8 cellular contexts compared by ENCODE assay signal in genomic region chr21:44817506-44817880, GRCh38. TPM values are rescaled to one million over a fixed set of nuclear protein-coding genes. Genes with fewer than 3 reads are reported as not detected.
A peak's percentile ranks its signal among the peaks of the same experiment; 100 is the strongest.
DNase-seq lines count a peak whose midpoint lies in the region; ATAC-seq and TF ChIP-seq lines count a peak whose summit lies in the region.

No MANE protein-coding gene starts in this region.

- no peak for TF ChIP-seq POLR2A in erythroblast (IDR thresholded peaks at IDR 0.05; ENCODE audit: low read length)

- no peaks in the 10 kb centered on the region for H3K9me3 ChIP-seq in CD8-positive, alpha-beta memory T cell (ENCODE audit: low read length)
- peaks cover under 1% of the 10 kb centered on the region; the same call in 1 of the 2 replicates for H3K9me3 ChIP-seq in OCI-LY3 (ENCODE audit: insufficient read depth, low read length)
- no peaks in the 10 kb centered on the region for H3K9me3 ChIP-seq in mucosa of rectum (ENCODE audit: control insufficient read depth in 2 of 2, low read length in 2 of 2)

- H2AFZ ChIP-seq in OCI-LY3 (ENCODE audit: low read depth, low read length): no peak overlapping the region

- peak overlapping the region; percentile 88 for H3K4me2 ChIP-seq in OCI-LY3 (ENCODE audit: low read length)

- CTCF ChIA-PET in CD8-positive, alpha-beta memory T cell (lab: Charles Lee): interaction anchor here (0.6 kb wide), 1 partner anchor 56 kb away, joined by 3 read pairs; the partner anchor contains the start of gene PTTG1IP

- H3K27me3 Mint-ChIP-seq in CD8-positive, alpha-beta memory T cell: no peaks in the 10 kb centered on the region
- no peaks in the 10 kb centered on the region for H3K27me3 Mint-ChIP-seq in activated T-cell treated with anti-CD3 and anti-CD28 coated beads, Interleukin-2, amount 50 U/mL, for 24 hours

- peak overlapping the region; percentile 50 to 85 (median 60) for H3K4me3 Mint-ChIP-seq in CD8-positive, alpha-beta memory T cell
- H3K4me3 Mint-ChIP-seq in activated T-cell treated with anti-CD3 and anti-CD28 coated beads, Interleukin-2, amount 50 U/mL, for 24 hours: peak overlapping the region; percentile 80

- peaks cover 0 to 12% (median 0%) of the 10 kb centered on the region in 3 donors for H3K36me3 Mint-ChIP-seq in CD8-positive, alpha-beta memory T cell
- peaks cover 25% of the 10 kb centered on the region for H3K36me3 Mint-ChIP-seq in activated T-cell treated with anti-CD3 and anti-CD28 coated beads, Interleukin-2, amount 50 U/mL, for 24 hours (ENCODE audit: low read depth)

- H3K36me3 ChIP-seq in CD8-positive, alpha-beta memory T cell (ENCODE audit: insufficient read depth, low read length): no peaks in the 10 kb centered on the region
- no peaks in the 10 kb centered on the region for H3K36me3 ChIP-seq in OCI-LY3 (replicated peaks; ENCODE audit: low read depth, low read length)
- peaks cover 7% of the 10 kb centered on the region in 2 donors for H3K36me3 ChIP-seq in mucosa of rectum (ENCODE audit: control insufficient read depth in 2 of 2, insufficient read depth in 2 of 2, low read length in 2 of 2)

- H3K79me2 ChIP-seq in OCI-LY3 (ENCODE audit: low read length): peaks cover 51% of the 10 kb centered on the region

- H4K20me1 ChIP-seq in OCI-LY3 (ENCODE audit: insufficient read depth, low read length): peaks cover 33% of the 10 kb centered on the region

- no peak overlapping the region for H3K27ac Mint-ChIP-seq in CD8-positive, alpha-beta memory T cell
- H3K27ac Mint-ChIP-seq in activated T-cell treated with anti-CD3 and anti-CD28 coated beads, Interleukin-2, amount 50 U/mL, for 24 hours: peak overlapping the region; percentile 40

- H3K4me1 ChIP-seq in CD8-positive, alpha-beta memory T cell (ENCODE audit: insufficient read depth, low read length): peaks cover 11% of the 10 kb centered on the region
- peaks cover 10% of the 10 kb centered on the region for H3K4me1 ChIP-seq in OCI-LY3 (ENCODE audit: low read length)
- peaks cover 7 to 8% of the 10 kb centered on the region in 2 donors for H3K4me1 ChIP-seq in mucosa of rectum (ENCODE audit: control insufficient read depth in 2 of 2, insufficient read depth in 2 of 2, low read length in 2 of 2)

- ATAC-seq in GM21367 (IDR thresholded peaks at IDR 0.05; ENCODE audit: unreplicated experiment): peak; percentile 53

- H3K9ac ChIP-seq in OCI-LY3 (ENCODE audit: low read length): peak overlapping the region; percentile 93
- H3K9ac ChIP-seq in mucosa of rectum (ENCODE audit: low read depth in 1 of 2, low read length in 2 of 2): peak overlapping the region; percentile 24 to 90

- peaks cover 8 to 23% (median 9%) of the 10 kb centered on the region in 3 donors for H3K4me1 Mint-ChIP-seq in CD8-positive, alpha-beta memory T cell
- H3K4me1 Mint-ChIP-seq in activated T-cell treated with anti-CD3 and anti-CD28 coated beads, Interleukin-2, amount 50 U/mL, for 24 hours (ENCODE audit: low read depth): peaks cover 20% of the 10 kb centered on the region

- H3K9me3 Mint-ChIP-seq in CD8-positive, alpha-beta memory T cell: peaks cover 2 to 16% (median 8%) of the 10 kb centered on the region in 5 donors
- H3K9me3 Mint-ChIP-seq in activated T-cell treated with anti-CD3 and anti-CD28 coated beads, Interleukin-2, amount 50 U/mL, for 24 hours: peaks cover 8% of the 10 kb centered on the region

- peak overlapping the region; percentile 62 for H3K4me3 ChIP-seq in CD8-positive, alpha-beta memory T cell (ENCODE audit: low read length)
- peak overlapping the region; percentile 95 for H3K4me3 ChIP-seq in OCI-LY3 (ENCODE audit: low read length)
- peak overlapping the region; percentile 69 to 81 for H3K4me3 ChIP-seq in mucosa of rectum (ENCODE audit: low read length in 2 of 2)

- no peaks in the 10 kb centered on the region for H3K27me3 ChIP-seq in CD8-positive, alpha-beta memory T cell (ENCODE audit: insufficient read depth, low read length, poor library complexity, severe bottlenecking)
- no peaks in the 10 kb centered on the region for H3K27me3 ChIP-seq in OCI-LY3 (ENCODE audit: low read depth, low read length)
- no peaks in the 10 kb centered on the region for H3K27me3 ChIP-seq in mucosa of rectum (ENCODE audit: control insufficient read depth in 2 of 2, insufficient read depth in 2 of 2, low read length in 2 of 2)

- TF ChIP-seq CTCF in OCI-LY3 (IDR thresholded peaks at IDR 0.05; ENCODE audit: low read depth, low read length): no peak

- no peak overlapping the region for H3K27ac ChIP-seq in CD8-positive, alpha-beta memory T cell (ENCODE audit: low read depth, low read length)
- H3K27ac ChIP-seq in OCI-LY3 (ENCODE audit: low read length): no peak overlapping the region; the same call in 1 of the 2 replicates
- H3K27ac ChIP-seq in mucosa of rectum (ENCODE audit: low read depth in 2 of 2, low read length in 2 of 2): peak overlapping the region; percentile 78 to 83

- DNase-seq in CD8-positive, alpha-beta memory T cell: peak; percentile 89 to 95 (median 92)
- DNase-seq in HT1080 (ENCODE audit: low read depth) (peak; percentile 67), erythroblast (lab: John Stamatoyannopoulos, UW) (peak; percentile 94 to 98)
- DNase-seq in activated T-cell treated with anti-CD3 and anti-CD28 coated beads, Interleukin-2, amount 50 U/mL, for 24 hours: peak; percentile 95
- peak; percentile 89 to 90 for DNase-seq in stimulated activated CD8-positive, alpha-beta memory T cell treated with anti-CD3 and anti-CD28 coated beads, Interleukin-2, amount 100 ng/mL, for 48 hours (ENCODE audit: low read depth in 2 of 2)

- POLR2A ChIA-PET in CD8-positive, alpha-beta memory T cell (lab: Charles Lee): interaction anchor here (0.5 to 1.6 kb wide), 12 partner anchors 12 to 662 kb away, joined by 3 to 25 read pairs (median 3); partner anchors contain the start of genes ITGB2, PTTG1IP and UBE2G2

RNA-seq across cellular contexts. Expression of gene SUMO3, which starts 0.4 kb away (rescaled TPM):
- total RNA-seq in CD8-positive, alpha-beta memory T cell: 10 to 100 TPM; 81.7 to 85.3 TPM
- 88.1 TPM for polyA plus RNA-seq in CD8-positive, alpha-beta memory T cell
- total RNA-seq in HT1080 (2014; rRNA removed; shearing (Covaris generic)): 130 and 154 TPM in 2 replicates
- polyA plus RNA-seq in HT1080 (2015; cell fraction: cytosol; rRNA removed): 126 and 140 TPM in 2 replicates
- 26.9 and 27.0 TPM in 2 replicates for polyA plus RNA-seq in HT1080 (2015; cell fraction: nucleus; rRNA removed)

RNA-seq across cellular contexts. Expression of gene UBE2G2, which starts 15.9 kb away (rescaled TPM):
- 100 to 1,000 TPM; 112 to 116 TPM for total RNA-seq in CD8-positive, alpha-beta memory T cell
- 60.1 TPM for polyA plus RNA-seq in CD8-positive, alpha-beta memory T cell
- 73.1 and 77.6 TPM in 2 replicates for total RNA-seq in HT1080 (2014; rRNA removed; shearing (Covaris generic))
- 52.9 and 60.4 TPM in 2 replicates for polyA plus RNA-seq in HT1080 (2015; cell fraction: cytosol; rRNA removed)
- polyA plus RNA-seq in HT1080 (2015; cell fraction: nucleus; rRNA removed): 284 and 361 TPM in 2 replicates

RNA-seq across cellular contexts. Expression of gene PTTG1IP, which starts 56.0 kb away (rescaled TPM):
- total RNA-seq in CD8-positive, alpha-beta memory T cell: 10 to 100 TPM; 48.2 to 50.8 TPM
- polyA plus RNA-seq in CD8-positive, alpha-beta memory T cell: 69.8 TPM
- total RNA-seq in HT1080 (2014; rRNA removed; shearing (Covaris generic)): 377 and 408 TPM in 2 replicates
- polyA plus RNA-seq in HT1080 (2015; cell fraction: cytosol; rRNA removed): 335 and 348 TPM in 2 replicates
- 228 and 231 TPM in 2 replicates for polyA plus RNA-seq in HT1080 (2015; cell fraction: nucleus; rRNA removed)

Comparison
In these comparisons a context has a peak if more than half of its experiments do, and no peak if none do; other contexts are left out.
1. H3K27ac ChIP-seq: peak in mucosa of rectum (2 of 2); none in CD8-positive, alpha-beta memory T cell (single experiment) and OCI-LY3 (single experiment).
2. Peak in every context shown above with its lines, with median percentiles within 50 percentile points of each other: DNase-seq and H3K4me3 ChIP-seq.